In the genomic region with DNA sequence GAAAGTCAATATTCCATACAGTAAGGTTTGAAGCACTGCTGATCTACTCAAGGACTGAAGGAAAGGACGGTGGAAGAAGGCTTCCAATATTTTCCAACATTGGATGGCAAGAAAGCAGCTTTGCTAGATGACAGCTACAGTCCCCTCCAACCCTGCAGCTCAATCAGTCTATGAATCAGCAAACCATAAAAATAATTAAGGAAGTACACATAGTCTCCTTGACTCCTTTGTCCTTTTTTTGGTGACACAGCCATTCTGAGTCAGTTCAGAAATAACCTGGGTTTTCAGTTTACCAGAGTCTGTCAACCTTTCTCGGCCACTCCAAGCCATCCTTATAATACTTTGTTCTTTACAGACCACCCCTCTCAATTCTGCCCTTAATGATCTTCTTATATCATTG, we compare ENCODE assay signal across 17 cellular contexts.
DNase-seq lines count a peak whose midpoint lies in the region; ATAC-seq and TF ChIP-seq lines count a peak whose summit lies in the region.
"Had no signal": no experiment of that assay in that cellular context is flagged by ENCODE, and none has a peak within 500 bp of the region (broad histone marks: within the 10 kb centered on the region; RNA-seq: fewer than 3 reads in every experiment).

No MANE protein-coding gene starts in this region.

- no peaks in the 10 kb centered on the region for H3K36me3 ChIP-seq in osteoblast (ENCODE audit: insufficient read depth, low read length)
- H3K36me3 ChIP-seq: BLaER1 treated with 17β-estradiol and CSF1 and Interleukin-3, amounts not matched to agents 10 nM and 100 nM had no signal

- H2AFZ ChIP-seq in osteoblast (ENCODE audit: low read length): peak overlapping the region; percentile 27
- H2AFZ ChIP-seq: hepatocyte had no signal

- no peaks in the 10 kb centered on the region for H3K9me3 ChIP-seq in osteoblast (ENCODE audit: low read depth, low read length)
- H3K9me3 ChIP-seq: BLaER1 treated with 17β-estradiol and CSF1 and Interleukin-3, amounts not matched to agents 10 nM and 100 nM had no signal

- H3K79me2 ChIP-seq in osteoblast (ENCODE audit: insufficient read depth, low read length): no peaks in the 10 kb centered on the region
- H3K79me2 ChIP-seq: hepatocyte had no signal

- no peak for TF ChIP-seq CTCF in astrocyte of the spinal cord (IDR thresholded peaks at IDR 0.05; ENCODE audit: low read depth, low read length)
- TF ChIP-seq CTCF in osteoblast (IDR thresholded peaks at IDR 0.05; ENCODE audit: extremely low read depth, low read depth, low read length): no peak

- H3K27me3 ChIP-seq in osteoblast (ENCODE audit: insufficient read depth, low read length): no peaks in the 10 kb centered on the region
- H3K27me3 ChIP-seq: BLaER1 treated with 17β-estradiol and CSF1 and Interleukin-3, amounts not matched to agents 10 nM and 100 nM; hepatocyte had no signal

- DNase-seq in AML-193 (lab: John Stamatoyannopoulos, UW) (peak; percentile 16 to 23), LoVo (ENCODE audit: low spot score) (peak; percentile 20), astrocyte of the spinal cord (ENCODE audit: low read depth, low spot score) (peak; percentile 28), osteoblast (ENCODE audit: insufficient read length, low spot score, missing footprints) (no peak)
- DNase-seq: activated CD8-positive, alpha-beta memory T cell treated with anti-CD3 and anti-CD28 coated beads, Interleukin-2, amount 50 U/mL, for 4 hours; effector CD4-positive, alpha-beta T cell; mesendoderm; NCI-H510A treated with DMSO at 0.1 percent for 48 hours; stimulated activated CD4-positive, alpha-beta T cell treated with anti-CD3 and anti-CD28 coated beads, Interleukin-2, amount 100 ng/mL, for 48 hours; stimulated activated naive CD4-positive, alpha-beta T cell had no signal

- peaks cover 42% of the 10 kb centered on the region for H3K4me1 ChIP-seq in osteoblast (ENCODE audit: insufficient read depth, low read length)

- H3K27ac ChIP-seq in osteoblast (ENCODE audit: low read depth, low read length): peak overlapping the region; percentile 63
- H3K27ac ChIP-seq: hepatocyte had no signal

- in situ Hi-C loops in astrocyte of the spinal cord (cut with HindIII; ENCODE audit: low sequenced_read_pairs): no loop called here

- ATAC-seq in GM21381 (IDR thresholded peaks at IDR 0.05; ENCODE audit: unreplicated experiment) (no peak), HG03039 (IDR thresholded peaks at IDR 0.05; ENCODE audit: unreplicated experiment) (no peak), GM19328 (IDR thresholded peaks at IDR 0.05; ENCODE audit: unreplicated experiment) (no peak), GM19467 (IDR thresholded peaks at IDR 0.05; ENCODE audit: unreplicated experiment) (no peak)
- ATAC-seq: WTC11 had no signal

- H4K20me1 ChIP-seq in osteoblast (ENCODE audit: insufficient read depth, low read length): no peaks in the 10 kb centered on the region
- H4K20me1 ChIP-seq: BLaER1 treated with 17β-estradiol and CSF1 and Interleukin-3, amounts not matched to agents 10 nM and 100 nM had no signal

- H3K4me3 ChIP-seq in astrocyte of the spinal cord (ENCODE audit: low read depth, low read length) (no peak overlapping the region), osteoblast (ENCODE audit: insufficient read depth, low read length) (no peak overlapping the region)
- H3K4me3 ChIP-seq: BLaER1 treated with 17β-estradiol and CSF1 and Interleukin-3, amounts not matched to agents 10 nM and 100 nM; hepatocyte had no signal

- H3K4me2 ChIP-seq in osteoblast (ENCODE audit: insufficient read depth, low read length): peak overlapping the region; percentile 1
- H3K4me2 ChIP-seq: hepatocyte had no signal
